2 cellular contexts compared by ENCODE assay signal in the genomic region with DNA sequence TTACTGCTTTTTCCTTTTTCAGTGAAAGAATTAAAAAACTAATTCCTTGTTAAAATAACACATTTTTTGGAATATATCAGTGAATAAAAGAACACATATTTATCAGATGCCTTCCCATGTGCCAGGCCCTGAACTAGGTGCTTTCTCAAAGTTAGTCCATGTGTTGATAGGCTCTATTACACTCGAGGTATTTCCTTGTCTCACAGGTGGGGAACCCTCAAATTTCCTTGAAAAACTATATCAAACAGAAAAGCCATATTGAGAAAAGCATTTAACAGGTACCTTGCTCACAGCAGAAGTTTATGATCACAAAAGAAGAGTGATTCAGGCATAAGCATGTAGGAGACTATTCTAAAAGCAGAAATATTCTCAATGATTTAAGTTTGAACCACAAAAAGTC.
TF ChIP-seq lines count a peak whose summit lies in the region.

No MANE protein-coding gene starts in this region.

TF ChIP-seq in HCT116, 20 proteins besides CTCF, POLR2A, EP300 and RAD21 (continued from another document):
- TF ChIP-seq EZH2phosphoT487 (IDR thresholded peaks at IDR 0.05; ENCODE audit: borderline replicate concordance), result no peak
- TF ChIP-seq EZH2 (IDR thresholded peaks at IDR 0.05), result no peak

TF ChIP-seq in endothelial cell of umbilical vein, 7 proteins besides CTCF, POLR2A, EP300 and RAD21 (continued from another document):
- TF ChIP-seq JUN (IDR thresholded peaks at IDR 0.05; ENCODE audit: borderline replicate concordance, insufficient read depth, insufficient read length, low read depth) (no peak), MYC (IDR thresholded peaks at IDR 0.05; ENCODE audit: low read depth, low read length) (no peak)
- TF ChIP-seq, protein P1, sequence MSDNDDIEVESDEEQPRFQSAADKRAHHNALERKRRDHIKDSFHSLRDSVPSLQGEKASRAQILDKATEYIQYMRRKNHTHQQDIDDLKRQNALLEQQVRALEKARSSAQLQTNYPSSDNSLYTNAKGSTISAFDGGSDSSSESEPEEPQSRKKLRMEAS (IDR thresholded peaks at IDR 0.05; ENCODE audit: insufficient read depth, insufficient read length), result no peak
